22 cellular contexts compared by ENCODE assay signal in the genomic region with DNA sequence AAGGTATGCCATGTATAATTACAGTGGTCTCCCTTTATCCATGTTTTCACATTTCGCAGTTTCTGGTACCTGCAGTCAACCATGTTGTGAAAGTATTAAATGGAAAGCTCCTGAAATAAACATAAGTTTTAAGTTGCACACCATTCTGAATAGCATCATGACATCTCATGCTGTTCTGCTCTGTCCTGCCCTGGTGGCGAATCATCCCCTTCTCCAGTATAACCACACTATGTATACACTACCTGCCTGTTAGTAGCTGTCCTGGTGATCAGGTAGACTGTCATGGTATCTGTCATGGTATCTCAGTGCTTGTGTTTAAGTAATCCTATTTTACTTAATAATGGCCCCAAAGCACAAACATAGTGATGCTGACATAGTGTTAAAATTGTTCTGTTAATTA.
"Had no signal": no experiment of that assay in that cellular context is flagged by ENCODE, and none has a peak within 500 bp of the region (broad histone marks: within the 10 kb centered on the region; RNA-seq: fewer than 3 reads in every experiment).

No MANE protein-coding gene starts in this region.

- H3K27ac ChIP-seq: dorsolateral prefrontal cortex, gastroesophageal sphincter, heart left ventricle, ovary, sigmoid colon, spleen, tibial artery had no signal

- H3K27ac Mint-ChIP-seq: activated naive CD8-positive, alpha-beta T cell treated with anti-CD3 and anti-CD28 coated beads for 36 hours; activated T-helper 1 cell treated with anti-CD3 and anti-CD28 coated beads, Interleukin-12 subunit alpha, Interleukin-12 subunit beta, Interleukin-2, Interleukin-4 antibody, amounts not matched to agents 30 ng/mL and 10 ng/mL and 1 ng/mL, durations not matched to agents 14 hours and 24 hours and 36 hours; endodermal cell had no signal

- H3K27me3 ChIP-seq: dorsolateral prefrontal cortex, gastroesophageal sphincter, heart left ventricle, ovary, sigmoid colon, spleen, tibial artery had no signal

- DNase-seq: activated CD4-positive, alpha-beta T cell treated with anti-CD3 and anti-CD28 coated beads, Interleukin-2, amount 50 U/mL, for 48 hours; activated gamma-delta T cell treated with Interleukin-2 at 50 U/mL for 16 hours; activated naive CD8-positive, alpha-beta T cell treated with anti-CD3 and anti-CD28 coated beads for 36 hours; activated T-cell treated with anti-CD3 and anti-CD28 coated beads for 4 hours; amniotic stem cell; dorsolateral prefrontal cortex; endodermal cell; erythroblast; heart left ventricle; kidney glomerular epithelial cell; mesenchymal stem cell; naive thymus-derived CD4-positive, alpha-beta T cell; ovary; sigmoid colon; spleen; stimulated activated CD4-positive, alpha-beta T cell treated with anti-CD3 and anti-CD28 coated beads, Interleukin-4, amount 100 ng/mL, for 4 hours; stimulated activated naive CD4-positive, alpha-beta T cell; substantia nigra; T-helper 2 cell; tibial artery had no signal

- H3K4me3 Mint-ChIP-seq: activated naive CD8-positive, alpha-beta T cell treated with anti-CD3 and anti-CD28 coated beads for 36 hours; activated T-helper 1 cell treated with anti-CD3 and anti-CD28 coated beads, Interleukin-12 subunit alpha, Interleukin-12 subunit beta, Interleukin-2, Interleukin-4 antibody, amounts not matched to agents 30 ng/mL and 10 ng/mL and 1 ng/mL, durations not matched to agents 14 hours and 24 hours and 36 hours; endodermal cell; naive thymus-derived CD4-positive, alpha-beta T cell had no signal

- H3K9me3 Mint-ChIP-seq: activated naive CD8-positive, alpha-beta T cell treated with anti-CD3 and anti-CD28 coated beads for 36 hours; activated T-helper 1 cell treated with anti-CD3 and anti-CD28 coated beads, Interleukin-12 subunit alpha, Interleukin-12 subunit beta, Interleukin-2, Interleukin-4 antibody, amounts not matched to agents 30 ng/mL and 10 ng/mL and 1 ng/mL, durations not matched to agents 14 hours and 24 hours and 36 hours; endodermal cell; naive thymus-derived CD4-positive, alpha-beta T cell had no signal

- H3K9me3 ChIP-seq: gastroesophageal sphincter, heart left ventricle, ovary, sigmoid colon, spleen, tibial artery had no signal

- H3K27me3 Mint-ChIP-seq: activated naive CD8-positive, alpha-beta T cell treated with anti-CD3 and anti-CD28 coated beads for 36 hours; naive thymus-derived CD4-positive, alpha-beta T cell had no signal

- ATAC-seq: gastroesophageal sphincter; heart left ventricle; naive thymus-derived CD4-positive, alpha-beta T cell had no signal

- H3K36me3 ChIP-seq: ovary had no signal

- H3K4me3 ChIP-seq: dorsolateral prefrontal cortex, gastroesophageal sphincter, heart left ventricle, ovary, sigmoid colon, spleen, tibial artery had no signal
